Comparison of ENCODE assay signal across 8 cellular contexts in genomic region chr16:30370444-30371247, GRCh38. TPM values are rescaled to one million over a fixed set of nuclear protein-coding genes. Genes with fewer than 3 reads are reported as not detected.
DNase-seq lines count a peak whose midpoint lies in the region; ATAC-seq and TF ChIP-seq lines count a peak whose summit lies in the region.

TSS of gene TBC1D10B (minus strand) at chr16:30370494. CDS start at chr16:30370183, 311 bp downstream.

- no TSS peak for BruUV-seq in Caco-2 (replicated peaks; lab: Mats Ljungman, UMichigan)

- H3K4me2 ChIP-seq in OCI-LY1 (ENCODE audit: low read length) (peak within 1 kb of the TSS; percentile 89), mesendoderm (ENCODE audit: low read length) (peak within 1 kb of the TSS; percentile 96)

- H3K79me1 ChIP-seq in mesendoderm (ENCODE audit: low read length), result peaks cover 23% of the 10 kb centered on the region

- intact Hi-C loops in Caco-2 (cut with micrococcal nuclease; ENCODE audit: unreplicated experiment), result no loop called here

- H3K9me3 Mint-ChIP-seq in Caco-2 (ENCODE audit: unreplicated experiment), result no peaks in the 10 kb centered on the region

- TF ChIP-seq CTCF in Caco-2 (IDR thresholded peaks at IDR 0.05; ENCODE audit: insufficient read depth in 1 of 2, low read depth in 1 of 2, low read length in 1 of 2, severe bottlenecking in 1 of 2, unreplicated experiment in 1 of 2) (peak; percentile 17 to 40), OCI-LY1 (IDR thresholded peaks at IDR 0.05; ENCODE audit: low read length) (no peak)

- H3K27me3 Mint-ChIP-seq in Caco-2 (ENCODE audit: insufficient read depth, unreplicated experiment), result no peaks in the 10 kb centered on the region

- H3K4me3 ChIP-seq in Caco-2 (ENCODE audit: low read depth, low read length) (peak within 1 kb of the TSS; percentile 63), OCI-LY1 (ENCODE audit: low read depth, low read length, poor library complexity, severe bottlenecking) (peak within 1 kb of the TSS; percentile 97), mesendoderm (ENCODE audit: low read length) (peak within 1 kb of the TSS; percentile 43)

- no peak within 1 kb of the TSS for H4K5ac ChIP-seq in mesendoderm (ENCODE audit: low read length)

- H2BK15ac ChIP-seq in mesendoderm (replicated peaks; ENCODE audit: low read depth), result no peak within 1 kb of the TSS

- no peaks in the 10 kb centered on the region for H4K20me1 ChIP-seq in OCI-LY1 (ENCODE audit: insufficient read depth, low read length)

- in situ Hi-C loops in endometrial microvascular endothelial cells (cut with HindIII; ENCODE audit: inconsistent ontology term, low pct_unique_long_range_greater_than_20kb, low sequenced_read_pairs), result no loop called here

- H2BK5ac ChIP-seq in mesendoderm (ENCODE audit: low read length), result no peak within 1 kb of the TSS

- peak within 1 kb of the TSS; percentile 83 for H3K4me3 Mint-ChIP-seq in Caco-2 (ENCODE audit: unreplicated experiment)

- POLR2A ChIA-PET in Caco-2 (lab: Charles Lee), result interaction anchor here (0.6 to 2.0 kb wide), 18 partner anchors 11 to 305 kb away, joined by 3 to 30 read pairs (median 6); partner anchors contain the start of genes ALDOA, CD2BP2, DCTPP1 and SEPTIN1

- peak within 1 kb of the TSS; percentile 99 for H3K27ac Mint-ChIP-seq in Caco-2 (ENCODE audit: unreplicated experiment)

- H3K27me3 ChIP-seq in Caco-2 (replicated peaks; ENCODE audit: control insufficient read depth, insufficient read depth, low read length) (no peaks in the 10 kb centered on the region), OCI-LY1 (ENCODE audit: insufficient read depth, low read length) (no peaks in the 10 kb centered on the region), mesendoderm (ENCODE audit: insufficient read depth, low read length, poor library complexity) (no peaks in the 10 kb centered on the region)

- H4K8ac ChIP-seq in mesendoderm (ENCODE audit: low read depth, low read length), result no peak within 1 kb of the TSS

- H3K9ac ChIP-seq in OCI-LY1 (ENCODE audit: low read length) (peak within 1 kb of the TSS; percentile 89), mesendoderm (ENCODE audit: low read length) (peak within 1 kb of the TSS; percentile 84)

- H3K23ac ChIP-seq in mesendoderm (ENCODE audit: low read length), result no peak within 1 kb of the TSS

- H2BK120ac ChIP-seq in mesendoderm (ENCODE audit: low read depth, low read length), result peak within 1 kb of the TSS; percentile 18

- peak within 1 kb of the TSS; percentile 86 for H3K4ac ChIP-seq in mesendoderm (ENCODE audit: low read depth, low read length)

- peak within 1 kb of the TSS; percentile 76 for H3K27ac ChIP-seq in OCI-LY1 (ENCODE audit: low read depth, low read length, poor library complexity, severe bottlenecking)
- H3K27ac ChIP-seq in mesendoderm (ENCODE audit: low read depth, low read length), result peak within 1 kb of the TSS; percentile 64

- no peak within 1 kb of the TSS for H2AFZ ChIP-seq in OCI-LY1 (ENCODE audit: low read length)

- CTCF ChIA-PET in Caco-2 (lab: Charles Lee), result interaction anchor here (0.6 to 2.2 kb wide), 20 partner anchors 11 to 339 kb away, joined by 3 to 18 read pairs (median 4); partner anchors contain the start of genes CD2BP2, DCTPP1, PRR14 and TBX6

- H3K9me2 ChIP-seq in OCI-LY1 (ENCODE audit: low read depth, low read length), result no peaks in the 10 kb centered on the region

- H3K79me2 ChIP-seq in OCI-LY1 (ENCODE audit: insufficient read depth, low read length) (peaks cover 33% of the 10 kb centered on the region), mesendoderm (ENCODE audit: control insufficient read depth, insufficient read depth, low read length) (peaks cover 30% of the 10 kb centered on the region)

- peak; percentile 98 to 99 for DNase-seq in Caco-2
- peak; percentile 98 for DNase-seq in HuH-7 (ENCODE audit: low spot score)
- DNase-seq in activated CD8-positive, alpha-beta memory T cell treated with anti-CD3 and anti-CD28 coated beads, Interleukin-2, amount 50 U/mL, for 48 hours, result peak; percentile 96
- DNase-seq in mesendoderm, result peak; percentile 100
- DNase-seq in stimulated activated CD8-positive, alpha-beta memory T cell treated with anti-CD3 and anti-CD28 coated beads, Interleukin-12 subunit alpha, Interleukin-12 subunit beta, amount 100 ng/mL, for 4 hours (ENCODE audit: low read depth), result peak; percentile 96

- no peaks in the 10 kb centered on the region for H3K36me3 ChIP-seq in Caco-2 (ENCODE audit: control insufficient read depth, insufficient read depth, low read length)
- H3K36me3 ChIP-seq in OCI-LY1 (ENCODE audit: insufficient read depth, low read length), result peaks cover 14% of the 10 kb centered on the region; the same call in 1 of the 2 replicates
- no peaks in the 10 kb centered on the region for H3K36me3 ChIP-seq in mesendoderm (ENCODE audit: control insufficient read depth, insufficient read depth, low read length)

- peak; percentile 70 for ATAC-seq in GM21526 (IDR thresholded peaks at IDR 0.05; ENCODE audit: low FRiP score, unreplicated experiment)

- peaks cover 21% of the 10 kb centered on the region for H3K4me1 ChIP-seq in Caco-2
- H3K4me1 ChIP-seq in OCI-LY1 (ENCODE audit: insufficient read depth, low read length, severe bottlenecking), result peaks cover 42% of the 10 kb centered on the region
- peaks cover 20% of the 10 kb centered on the region for H3K4me1 ChIP-seq in mesendoderm (ENCODE audit: control insufficient read depth, low read depth, low read length)

- H3K36me3 Mint-ChIP-seq in Caco-2 (ENCODE audit: insufficient read depth, unreplicated experiment), result peaks cover 21% of the 10 kb centered on the region

- no CpG with 5 or more reads among the region's 43 CpGs for WGBS in mesendoderm (ENCODE audit: extremely low coverage, insufficient coverage, low lambda C conversion rate)

- H3K4me1 Mint-ChIP-seq in Caco-2 (ENCODE audit: low read depth, unreplicated experiment), result peaks cover 33% of the 10 kb centered on the region

- H3F3A ChIP-seq in OCI-LY1 (ENCODE audit: insufficient read depth, low read length), result no peaks in the 10 kb centered on the region

- peak within 1 kb of the TSS; percentile 36 for H2AK5ac ChIP-seq in mesendoderm (ENCODE audit: low read length)

- H3K18ac ChIP-seq in mesendoderm (ENCODE audit: low read length), result peak within 1 kb of the TSS; percentile 44

- peak within 1 kb of the TSS; percentile 87 for H3K56ac ChIP-seq in mesendoderm (ENCODE audit: low read length)

- H3K9me3 ChIP-seq in Caco-2, result no peaks in the 10 kb centered on the region
- no peaks in the 10 kb centered on the region for H3K9me3 ChIP-seq in OCI-LY1 (ENCODE audit: low read length)

RNA-seq across cellular contexts. Expression of gene TBC1D10B, which starts in this region (rescaled TPM):
- total RNA-seq in Caco-2 (2022), result 36.9 and 40.5 TPM in 2 replicates
- 69.5 TPM for total RNA-seq in endometrial microvascular endothelial cells (ENCODE audit: inconsistent ontology term)
- polyA plus RNA-seq in mesendoderm (2013, experiment 1 of 2), result 16.1 TPM
- 16.6 TPM for polyA plus RNA-seq in mesendoderm (2013, experiment 2 of 2)

Comparison
In these comparisons a context has a peak if more than half of its experiments do, and no peak if none do; other contexts are left out.
1. Peak in every context shown above with its lines: DNase-seq, ATAC-seq, H3K4me3 ChIP-seq and H3K27ac ChIP-seq.
2. H3K4me3 ChIP-seq: peak in every context shown above with its lines; median percentile 97 in OCI-LY1; 63 in Caco-2; 43 in mesendoderm.